In genomic region chr7:48108959-48109847, GRCh38 we compare ENCODE assay signal across 10 cellular contexts. TPM values are rescaled to one million over a fixed set of nuclear protein-coding genes. Genes with fewer than 3 reads are reported as not detected.
DNase-seq lines count a peak whose midpoint lies in the region; ATAC-seq, FAIRE-seq and TF ChIP-seq lines count a peak whose summit lies in the region.
"Had no signal": no experiment of that assay in that cellular context is flagged by ENCODE, and none has a peak within 500 bp of the region (broad histone marks: within the 10 kb centered on the region; RNA-seq: fewer than 3 reads in every experiment).

No MANE protein-coding gene starts in this region.

- intact Hi-C loops in activated CD4-positive, alpha-beta T cell treated with anti-CD3 and anti-CD28 coated beads for 36 hours (cut with DNase I, micrococcal nuclease): no loop called here
- intact Hi-C loops in kidney (cut with DNase I): loop anchor here (10.0 kb wide), 2 partner anchors 114 to 164 kb away; partner anchors contain the start of gene PKD1L1

- no peak overlapping the region for H3K14ac ChIP-seq in mesenchymal stem cell (ENCODE audit: low read length in 2 of 2)

- peak overlapping the region; percentile 11 for H3K27ac Mint-ChIP-seq in activated CD4-positive, alpha-beta T cell treated with anti-CD3 and anti-CD28 coated beads for 36 hours
- H3K27ac Mint-ChIP-seq in activated CD4-positive, alpha-beta memory T cell treated with anti-CD3 and anti-CD28 coated beads, Interleukin-2, amount 10 ng/mL, durations not matched to agents 7 days and 5 days: peak overlapping the region; percentile 52

- 86% methylated on average over 5 of the region's 5 CpGs for WGBS in mesenchymal stem cell

- peaks cover 1% of the 10 kb centered on the region for H3K79me1 ChIP-seq in mesenchymal stem cell (replicated peaks; ENCODE audit: low read length, poor library complexity, severe bottlenecking)

- no peak overlapping the region for H3K4ac ChIP-seq in mesenchymal stem cell (ENCODE audit: low read depth in 1 of 2, low read length in 2 of 2)

- H3K23ac ChIP-seq in mesenchymal stem cell (ENCODE audit: low read length in 2 of 2): no peak overlapping the region

- no peak overlapping the region for H2AFZ ChIP-seq in mesenchymal stem cell (ENCODE audit: low read depth, low read length)

- no peaks in the 10 kb centered on the region for H3K9me3 Mint-ChIP-seq in activated CD4-positive, alpha-beta T cell treated with anti-CD3 and anti-CD28 coated beads for 36 hours (ENCODE audit: low read depth)
- no peaks in the 10 kb centered on the region for H3K9me3 Mint-ChIP-seq in activated CD4-positive, alpha-beta memory T cell treated with anti-CD3 and anti-CD28 coated beads, Interleukin-2, amount 10 ng/mL, durations not matched to agents 7 days and 5 days

- H3K4me1 Mint-ChIP-seq in activated CD4-positive, alpha-beta T cell treated with anti-CD3 and anti-CD28 coated beads for 36 hours: peaks cover 10% of the 10 kb centered on the region
- peaks cover 22% of the 10 kb centered on the region for H3K4me1 Mint-ChIP-seq in activated CD4-positive, alpha-beta memory T cell treated with anti-CD3 and anti-CD28 coated beads, Interleukin-2, amount 10 ng/mL, durations not matched to agents 7 days and 5 days

- FAIRE-seq in kidney (lab: Jason Lieb, UNC): no peak

- peak overlapping the region; percentile 18 for H4K91ac ChIP-seq in mesenchymal stem cell (ENCODE audit: low read length)

- H3K27me3 ChIP-seq in mesenchymal stem cell (ENCODE audit: control insufficient read depth in 1 of 2, insufficient read depth in 1 of 2, low read length in 2 of 2): no peaks in the 10 kb centered on the region
- H3K27me3 ChIP-seq: upper lobe of right lung had no signal

- H3K4me3 ChIP-seq in mesenchymal stem cell (ENCODE audit: insufficient read depth in 1 of 2, low read depth in 1 of 2, low read length in 2 of 2): no peak overlapping the region
- no peak overlapping the region for H3K4me3 ChIP-seq in kidney (ENCODE audit: low read length in 2 of 2)
- H3K4me3 ChIP-seq: upper lobe of right lung had no signal

- H3K9ac ChIP-seq in mesenchymal stem cell (ENCODE audit: low read length) (no peak overlapping the region), kidney (ENCODE audit: low read length in 2 of 2) (no peak overlapping the region)

- H3K4me1 ChIP-seq in mesenchymal stem cell (ENCODE audit: control insufficient read depth, insufficient read depth, low read depth, low read length): peaks cover 10% of the 10 kb centered on the region
- no peaks in the 10 kb centered on the region for H3K4me1 ChIP-seq in kidney (ENCODE audit: control insufficient read depth in 1 of 2, insufficient read depth in 1 of 2, low read depth in 1 of 2, low read length in 2 of 2)
- H3K4me1 ChIP-seq: upper lobe of right lung had no signal

- H3K27ac ChIP-seq in mesenchymal stem cell (ENCODE audit: low read length, poor library complexity, severe bottlenecking) (no peak overlapping the region), kidney (ENCODE audit: low read depth in 2 of 2, low read length in 2 of 2) (no peak overlapping the region)
- H3K27ac ChIP-seq: upper lobe of right lung had no signal

- H3K4me3 Mint-ChIP-seq in activated CD4-positive, alpha-beta T cell treated with anti-CD3 and anti-CD28 coated beads for 36 hours: no peak overlapping the region
- H3K4me3 Mint-ChIP-seq in activated CD4-positive, alpha-beta memory T cell treated with anti-CD3 and anti-CD28 coated beads, Interleukin-2, amount 10 ng/mL, durations not matched to agents 7 days and 5 days: no peak overlapping the region

- no peak overlapping the region for H2AK5ac ChIP-seq in mesenchymal stem cell (ENCODE audit: low read length, severe bottlenecking)

- TF ChIP-seq POLR2A in GM19099 (IDR thresholded peaks at IDR 0.05; ENCODE audit: extremely low read depth, insufficient read length, low read depth): peak; percentile 22

- POLR2A ChIA-PET in activated CD4-positive, alpha-beta T cell treated with anti-CD3 and anti-CD28 coated beads for 36 hours (lab: Charles Lee): no interaction called here
- POLR2A ChIA-PET in activated CD4-positive, alpha-beta memory T cell treated with anti-CD3 and anti-CD28 coated beads, Interleukin-2, amount 10 ng/mL, durations not matched to agents 7 days and 5 days (lab: Charles Lee): interaction anchor here (0.7 to 11.6 kb wide), 9 partner anchors 11 to 164 kb away, joined by 4 to 165 read pairs (median 5); partner anchors contain the start of genes HUS1 and UPP1

- peaks cover 22% of the 10 kb centered on the region for H3K36me3 Mint-ChIP-seq in activated CD4-positive, alpha-beta T cell treated with anti-CD3 and anti-CD28 coated beads for 36 hours (ENCODE audit: low read depth)
- peaks cover 63% of the 10 kb centered on the region for H3K36me3 Mint-ChIP-seq in activated CD4-positive, alpha-beta memory T cell treated with anti-CD3 and anti-CD28 coated beads, Interleukin-2, amount 10 ng/mL, durations not matched to agents 7 days and 5 days (ENCODE audit: low read depth)

- H2BK12ac ChIP-seq in mesenchymal stem cell (ENCODE audit: low read length in 2 of 2): no peak overlapping the region

- no peak overlapping the region for H2BK120ac ChIP-seq in mesenchymal stem cell (ENCODE audit: low read depth, low read length)

- ATAC-seq in activated CD4-positive, alpha-beta T cell treated with anti-CD3 and anti-CD28 coated beads for 36 hours: no peak

- no peak overlapping the region for H3K4me2 ChIP-seq in mesenchymal stem cell (ENCODE audit: low read length, poor library complexity, severe bottlenecking)

- H3K27me3 Mint-ChIP-seq in activated CD4-positive, alpha-beta T cell treated with anti-CD3 and anti-CD28 coated beads for 36 hours: no peaks in the 10 kb centered on the region
- H3K27me3 Mint-ChIP-seq in activated CD4-positive, alpha-beta memory T cell treated with anti-CD3 and anti-CD28 coated beads, Interleukin-2, amount 10 ng/mL, durations not matched to agents 7 days and 5 days: no peaks in the 10 kb centered on the region

- H3K36me3 ChIP-seq in mesenchymal stem cell (ENCODE audit: control insufficient read depth in 1 of 2, insufficient read depth in 2 of 2, low read depth in 1 of 2, low read length in 2 of 2) (peaks cover 33 to 54% of the 10 kb centered on the region in 2 experiments), kidney (ENCODE audit: control insufficient read depth in 1 of 2, insufficient read depth in 2 of 2, low read length in 2 of 2) (peaks cover 4 to 8% of the 10 kb centered on the region in 2 donors)

- H3K18ac ChIP-seq in mesenchymal stem cell (ENCODE audit: low read depth in 1 of 2, low read length in 2 of 2): no peak overlapping the region

- H3K9me3 ChIP-seq in mesenchymal stem cell (ENCODE audit: control insufficient read depth, low read length) (no peaks in the 10 kb centered on the region), kidney (ENCODE audit: control insufficient read depth in 1 of 2, low read length in 2 of 2) (no peaks in the 10 kb centered on the region)
- H3K9me3 ChIP-seq: upper lobe of right lung had no signal

- no peak for TF ChIP-seq CTCF in kidney (IDR thresholded peaks at IDR 0.05; ENCODE audit: borderline replicate concordance, extremely low read depth, insufficient read depth)

- DNase-seq in activated CD4-positive, alpha-beta T cell treated with anti-CD3 and anti-CD28 coated beads for 36 hours: no peak
- no peak for DNase-seq in activated CD4-positive, alpha-beta T cell treated with anti-CD3 and anti-CD28 coated beads for 4 hours
- no peak for DNase-seq in activated CD4-positive, alpha-beta memory T cell treated with anti-CD3 and anti-CD28 coated beads, Interleukin-2, amount 10 ng/mL, durations not matched to agents 7 days and 5 days
- DNase-seq in mesenchymal stem cell (no peak), NOMO-1 treated with dmso at 0.1 percent for 144 hours (lab: John Stamatoyannopoulos, UW; ENCODE audit: unreplicated experiment) (no peak), COLO829 (ENCODE audit: low spot score) (no peak), kidney (no peak)
- DNase-seq: NCI-H2227 treated with DMSO at 0.1 percent for 48 hours had no signal

- no peak overlapping the region for H4K8ac ChIP-seq in mesenchymal stem cell (ENCODE audit: low read length)

- no peak overlapping the region for H2BK5ac ChIP-seq in mesenchymal stem cell (ENCODE audit: low read depth, low read length, poor library complexity, severe bottlenecking)

- CTCF ChIA-PET in activated CD4-positive, alpha-beta T cell treated with anti-CD3 and anti-CD28 coated beads for 36 hours (lab: Charles Lee): interaction anchor here (0.6 to 4.2 kb wide), 26 partner anchors 8 to 442 kb away, joined by 3 to 51 read pairs (median 7); partner anchors contain the start of gene PKD1L1
- CTCF ChIA-PET in activated CD4-positive, alpha-beta memory T cell treated with anti-CD3 and anti-CD28 coated beads, Interleukin-2, amount 10 ng/mL, durations not matched to agents 7 days and 5 days (lab: Charles Lee): interaction anchor here (0.8 to 5.3 kb wide), 24 partner anchors 8 to 165 kb away, joined by 3 to 77 read pairs (median 5); no protein-coding TSS in a partner anchor

- H2BK15ac ChIP-seq in mesenchymal stem cell (ENCODE audit: low read depth, poor library complexity, severe bottlenecking): no peak overlapping the region

RNA-seq across cellular contexts. Expression of gene UPP1, which starts 20.1 kb away (rescaled TPM):
- 10 to 100 TPM; 51.6 to 70.7 TPM for total RNA-seq in activated CD4-positive, alpha-beta T cell treated with anti-CD3 and anti-CD28 coated beads for 36 hours
- total RNA-seq in activated CD4-positive, alpha-beta memory T cell treated with anti-CD3 and anti-CD28 coated beads, Interleukin-2, amount 10 ng/mL, durations not matched to agents 7 days and 5 days: 100 to 1,000 TPM; 148 to 154 TPM
- polyA plus RNA-seq in mesenchymal stem cell (2013, experiment 1 of 2): 38.2 TPM
- polyA plus RNA-seq in mesenchymal stem cell (2013, experiment 2 of 2): 37.1 TPM
- total RNA-seq in kidney: 76.1 TPM
- polyA plus RNA-seq in kidney (ENCODE audit: insufficient read depth, low read depth, low replicate concordance): 36.4 TPM
